17 cellular contexts compared by ENCODE assay signal in the genomic region with DNA sequence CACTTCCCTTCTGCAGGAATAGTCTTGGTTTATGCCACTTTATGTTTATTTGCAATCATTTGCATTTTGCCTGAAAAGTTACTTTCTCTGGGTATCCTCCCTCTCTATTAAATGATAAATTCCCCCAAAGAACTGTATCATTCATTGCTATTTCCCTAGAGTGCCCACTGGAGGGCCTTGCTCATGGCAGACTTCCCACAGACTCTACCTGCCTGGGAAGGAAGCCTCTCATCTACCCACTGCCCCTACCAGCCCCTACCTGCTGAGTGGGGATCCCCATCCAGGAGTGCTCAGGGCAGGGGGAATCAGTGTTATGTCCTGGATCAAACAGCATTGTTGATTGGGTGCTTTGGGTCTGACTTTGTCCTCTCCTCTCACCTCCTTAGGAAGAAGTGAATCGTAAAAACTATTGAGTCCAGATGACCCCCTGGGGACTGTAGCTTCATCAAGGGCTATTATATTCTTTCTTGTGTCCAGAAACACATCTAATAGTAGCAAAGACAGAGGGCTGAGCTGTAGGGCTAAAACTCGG. TPM values are rescaled to one million over a fixed set of nuclear protein-coding genes. Genes with fewer than 3 reads are reported as not detected.
DNase-seq lines count a peak whose midpoint lies in the region; ATAC-seq, FAIRE-seq and TF ChIP-seq lines count a peak whose summit lies in the region.
"Had no signal": no experiment of that assay in that cellular context is flagged by ENCODE, and none has a peak within 500 bp of the region (broad histone marks: within the 10 kb centered on the region; RNA-seq: fewer than 3 reads in every experiment).

No MANE protein-coding gene starts in this region.

- H3K36me3 ChIP-seq in Karpas-422 (ENCODE audit: insufficient read depth, low read length) = no peaks in the 10 kb centered on the region
- no peaks in the 10 kb centered on the region for H3K36me3 ChIP-seq in HepG2 (replicated peaks in 1 of 2; ENCODE audit: control insufficient read depth in 1 of 2, insufficient read depth in 2 of 2, low read length in 2 of 2)
- H3K36me3 ChIP-seq: MG63, SJCRH30 had no signal

- no peaks in the 10 kb centered on the region for H3K9me2 ChIP-seq in Karpas-422 (replicated peaks; ENCODE audit: insufficient read depth, low read length)

- TF ChIP-seq EP300 in HepG2 (IDR thresholded peaks at IDR 0.05; ENCODE audit: low read depth in 2 of 2, low read length in 2 of 2) = no peak
- no peak for TF ChIP-seq EP300 in HepG2 (CRISPR knock-in tag; IDR thresholded peaks at IDR 0.05; ENCODE audit: borderline replicate concordance)

- ATAC-seq in WTC11 (peak; percentile 66), HepG2 (peak; percentile 31; the same call in 1 of the 3 replicates), GM21528 (IDR thresholded peaks at IDR 0.05; ENCODE audit: low FRiP score, unreplicated experiment) (no peak), GM19328 (IDR thresholded peaks at IDR 0.05; ENCODE audit: unreplicated experiment) (no peak)
- ATAC-seq: left colon had no signal

- POLR2A ChIA-PET in WTC11 (lab: Charles Lee) = no interaction called here
- POLR2A ChIA-PET in HepG2 (lab: Yijun Ruan, JAX) = no interaction called here

- H3K9ac ChIP-seq in Karpas-422 (ENCODE audit: low read length) (no peak overlapping the region), HepG2 (ENCODE audit: insufficient read depth, low read depth, low read length) (no peak overlapping the region)

- no peaks in the 10 kb centered on the region for H3K9me3 Mint-ChIP-seq in WTC11
- H3K9me3 Mint-ChIP-seq: activated CD4-positive, alpha-beta memory T cell treated with anti-CD3 and anti-CD28 coated beads for 36 hours had no signal

- H4K20me1 ChIP-seq in Karpas-422 (ENCODE audit: insufficient read depth, low read depth, low read length) (no peaks in the 10 kb centered on the region), HepG2 (ENCODE audit: insufficient read depth, low read length) (no peaks in the 10 kb centered on the region)

- DNase-seq in D721Med (ENCODE audit: insufficient read length, low spot score) = no peak
- DNase-seq in Karpas-422 = peak; percentile 49
- no peak for DNase-seq in WTC11 (ENCODE audit: low spot score)
- DNase-seq in HepG2 (ENCODE audit: low spot score) = no peak
- no peak for DNase-seq in stimulated activated naive CD4-positive, alpha-beta T cell treated with Interleukin-2 at 50 U/mL for 16 hours (lab: John Stamatoyannopoulos, UW)
- DNase-seq: activated CD4-positive, alpha-beta memory T cell treated with anti-CD3 and anti-CD28 coated beads for 36 hours; amygdala; left colon; MG63; NCI-H2081 treated with DMSO at 0.1 percent for 48 hours; NK-92 treated with Interleukin-12 subunit alpha and Interleukin-12 subunit beta, amount 100 ng/mL, for 24 hours; SJCRH30; stimulated activated CD4-positive, alpha-beta T cell treated with anti-CD3 and anti-CD28 coated beads, Interleukin-12 subunit alpha, Interleukin-12 subunit beta, amount 100 ng/mL, for 4 hours had no signal

- no peak for TF ChIP-seq POLR2A in HepG2 (IDR thresholded peaks at IDR 0.05; ENCODE audit: insufficient read depth in 1 of 2, low read depth in 2 of 2, low read length in 2 of 2)

- H2AFZ ChIP-seq in Karpas-422 (ENCODE audit: low read length) (no peak overlapping the region), HepG2 (ENCODE audit: low read length) (no peak overlapping the region)

- WGBS in HepG2 (ENCODE audit: low lambda C conversion rate) = 46% methylated on average over 2 of the region's 2 CpGs

- intact Hi-C loops in HepG2 (cut with micrococcal nuclease; ENCODE audit: unreplicated experiment) = no loop called here

- H3K27me3 ChIP-seq in Karpas-422 (ENCODE audit: low read length) (no peaks in the 10 kb centered on the region), HepG2 (ENCODE audit: control insufficient read depth in 1 of 2, insufficient read depth in 2 of 2, low read length in 2 of 2) (peaks cover 5 to 39% of the 10 kb centered on the region in 2 experiments; a peak in 3 of 5 replicates)

- H3K36me3 Mint-ChIP-seq in WTC11 = no peaks in the 10 kb centered on the region
- H3K36me3 Mint-ChIP-seq: activated CD4-positive, alpha-beta memory T cell treated with anti-CD3 and anti-CD28 coated beads for 36 hours had no signal

- no TSS peak for BruUV-seq in HepG2 (replicated peaks; lab: Mats Ljungman, UMichigan)

- H3K4me2 ChIP-seq in Karpas-422 (ENCODE audit: low read depth, low read length, poor library complexity, severe bottlenecking) (no peak overlapping the region), HepG2 (ENCODE audit: low read depth, low read length) (no peak overlapping the region)

- FAIRE-seq in D721Med (lab: Jason Lieb, UNC) (no peak), HepG2 (lab: Jason Lieb, UNC) (no peak)
- FAIRE-seq: G401.6, TTC549 had no signal

- H3K27ac ChIP-seq in Karpas-422 (ENCODE audit: low read length) (no peak overlapping the region), HepG2 (ENCODE audit: extremely low read length, insufficient read depth, low read length) (no peak overlapping the region)
- H3K27ac ChIP-seq: SJCRH30 had no signal

- H3K4me3 Mint-ChIP-seq in WTC11 = peak overlapping the region; percentile 28
- H3K4me3 Mint-ChIP-seq: activated CD4-positive, alpha-beta memory T cell treated with anti-CD3 and anti-CD28 coated beads for 36 hours had no signal

- peaks cover 56% of the 10 kb centered on the region for H3K27me3 Mint-ChIP-seq in WTC11 (ENCODE audit: low read depth)

- H3K79me2 ChIP-seq in Karpas-422 (ENCODE audit: low read length) = no peaks in the 10 kb centered on the region
- no peaks in the 10 kb centered on the region for H3K79me2 ChIP-seq in HepG2 (ENCODE audit: insufficient read depth, low read length)

- CTCF ChIA-PET in WTC11 (lab: Charles Lee) = interaction anchor here (0.6 to 2.5 kb wide), 14 partner anchors 8 to 126 kb away, joined by 3 to 20 read pairs (median 5); no protein-coding TSS in a partner anchor
- CTCF ChIA-PET in HepG2 (lab: Yijun Ruan, JAX; ENCODE audit: low intra/inter-chr PET ratio, low total read pairs) = no interaction called here

- H3K4me1 Mint-ChIP-seq in WTC11 = peaks cover 28% of the 10 kb centered on the region

- H3K27ac Mint-ChIP-seq in WTC11 = no peak overlapping the region
- H3K27ac Mint-ChIP-seq: activated CD4-positive, alpha-beta memory T cell treated with anti-CD3 and anti-CD28 coated beads for 36 hours had no signal

- no peak for TF ChIP-seq RAD21 in HepG2 (CRISPR knock-in tag; IDR thresholded peaks at IDR 0.05)

- in situ Hi-C loops in HepG2 (cut with HindIII; ENCODE audit: extremely low pct_ligation_motif_present, low pct_unique_long_range_greater_than_20kb) = no loop called here

- H3K9me3 ChIP-seq in Karpas-422 (ENCODE audit: low read length) (no peaks in the 10 kb centered on the region), HepG2 (ENCODE audit: low read length) (no peaks in the 10 kb centered on the region)
- H3K9me3 ChIP-seq: MG63, SJCRH30 had no signal

- H3K4me1 ChIP-seq in Karpas-422 (ENCODE audit: low read length) (no peaks in the 10 kb centered on the region), HepG2 (ENCODE audit: insufficient read depth, low read length) (no peaks in the 10 kb centered on the region)
- H3K4me1 ChIP-seq: SJCRH30 had no signal

- no peak overlapping the region for H3K4me3 ChIP-seq in Karpas-422 (ENCODE audit: low read length)
- H3K4me3 ChIP-seq in HepG2 (replicated peaks in 1 of 3; ENCODE audit: insufficient read depth in 1 of 3, low read depth in 2 of 3, low read length in 3 of 3) = no peak overlapping the region
- H3K4me3 ChIP-seq: MG63, SJCRH30 had no signal

- TF ChIP-seq CTCF in D721Med (IDR thresholded peaks at IDR 0.05; ENCODE audit: insufficient read depth, missing control alignments) (peak; percentile 29), WTC11 (IDR thresholded peaks at IDR 0.05) (no peak), HepG2 (CRISPR knock-in tag; IDR thresholded peaks at IDR 0.05) (no peak)

TF ChIP-seq in WTC11, 78 proteins besides CTCF, POLR2A, EP300 and RAD21 (continues in another document):
- no peak for TF ChIP-seq HMGA2 (CRISPR knock-in tag; IDR thresholded peaks at IDR 0.05)

RNA-seq across cellular contexts. Expression of a gene that starts 6.8 kb away (rescaled TPM):
- total RNA-seq in Karpas-422 (2014; rRNA removed; shearing (Covaris generic); ENCODE audit: low replicate concordance) = not detected in 2 replicates
- total RNA-seq in WTC11 (2021) (3.2 to 5.3 TPM (median 3.4 TPM) in 3 replicates), HepG2 (2016; rRNA removed; fragmentation: Illumina TruSeq; extraction: Trizol) (not detected in 2 replicates)
- total RNA-seq in HepG2 (2016; cell fraction: cytosol; rRNA removed; fragmentation: Illumina TruSeq; extraction: Trizol; ENCODE audit: low read depth) = not detected in 2 replicates
- total RNA-seq in HepG2 (2016; cell fraction: insoluble cytoplasmic fraction; rRNA removed; fragmentation: Illumina TruSeq; extraction: Trizol) = not detected in 2 replicates
- total RNA-seq in HepG2 (2016; cell fraction: membrane; rRNA removed; fragmentation: Illumina TruSeq; extraction: Trizol) = not detected in 2 replicates
- not detected in 2 replicates for total RNA-seq in HepG2 (2016; cell fraction: nucleus; rRNA removed; fragmentation: Illumina TruSeq; extraction: Trizol)
- polyA plus RNA-seq in HepG2 (2011; rRNA removed) = not detected in 2 replicates
- not detected in 2 replicates for polyA plus RNA-seq in HepG2 (2011; cell fraction: cytosol; rRNA removed)
- polyA plus RNA-seq in HepG2 (2011; cell fraction: nucleus; rRNA removed) = not detected in 2 replicates
- polyA plus RNA-seq in HepG2 (2012) = 0.04 TPM in 1 of 2 replicates, not detected in the other
- not detected in 2 replicates for polyA plus RNA-seq in HepG2 (2016; cell fraction: cytosol; fragmentation: Illumina TruSeq; extraction: Trizol; ENCODE audit: low read depth)
- polyA plus RNA-seq in HepG2 (2016; cell fraction: insoluble cytoplasmic fraction; fragmentation: Illumina TruSeq; extraction: Trizol; ENCODE audit: low read depth) = not detected in 2 replicates
- not detected in 2 replicates for polyA plus RNA-seq in HepG2 (2016; cell fraction: membrane; fragmentation: Illumina TruSeq; extraction: Trizol; ENCODE audit: low read depth)
- polyA plus RNA-seq in HepG2 (2016; cell fraction: nucleus; fragmentation: Illumina TruSeq; extraction: Trizol; ENCODE audit: insufficient read depth, low read depth) = not detected in 2 replicates
- not detected in 2 replicates for polyA minus RNA-seq in HepG2 (2011; rRNA and poly(A)+ RNA removed; ENCODE audit: low replicate concordance)
- polyA minus RNA-seq in HepG2 (2011; cell fraction: cytosol; rRNA and poly(A)+ RNA removed) = not detected in 2 replicates
- not detected in 2 replicates for polyA minus RNA-seq in HepG2 (2011; cell fraction: nucleus; rRNA and poly(A)+ RNA removed)
- total RNA-seq: activated CD4-positive, alpha-beta memory T cell treated with anti-CD3 and anti-CD28 coated beads for 36 hours; SJCRH30 had no signal

Comparison
In these comparisons a context has a peak if more than half of its experiments do, and no peak if none do; other contexts are left out.
1. ATAC-seq: peak in WTC11 (single experiment) and HepG2 (single experiment); none in GM21528 (single experiment) and GM19328 (single experiment).